Comparison of ENCODE assay signal across 20 cellular contexts in the genomic region with DNA sequence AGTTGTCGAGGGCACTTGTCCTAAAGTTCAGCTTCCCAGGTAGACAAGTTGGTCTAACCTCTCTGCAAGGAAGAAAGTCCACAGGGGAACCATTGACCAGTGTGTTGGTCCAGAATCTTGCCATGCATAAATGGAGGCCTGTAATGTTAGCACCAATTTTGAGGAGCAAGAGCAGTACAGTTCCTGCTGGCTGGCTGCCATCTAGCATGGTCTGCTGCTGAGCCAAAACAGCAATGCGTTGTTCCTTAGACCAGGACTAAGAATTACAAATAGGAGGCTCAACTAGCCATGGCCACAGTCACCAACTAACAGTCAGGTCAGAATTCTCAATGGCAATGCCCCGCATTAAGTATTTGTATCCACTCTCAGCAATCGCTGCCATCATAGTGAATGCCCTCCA.
DNase-seq lines count a peak whose midpoint lies in the region; ATAC-seq and TF ChIP-seq lines count a peak whose summit lies in the region.
"Had no signal": no experiment of that assay in that cellular context is flagged by ENCODE, and none has a peak within 500 bp of the region (broad histone marks: within the 10 kb centered on the region; RNA-seq: fewer than 3 reads in every experiment).

No MANE protein-coding gene starts in this region.

- TF ChIP-seq CTCF in SK-N-SH (IDR thresholded peaks at IDR 0.05): no peak

- no peak overlapping the region for H2AFZ ChIP-seq in SK-N-SH (ENCODE audit: low read depth)

- ATAC-seq in SK-N-SH treated with all-trans-retinoic acid at 6 μM for 48 hours (peak; percentile 10; the same call in 2 of the 3 replicates), GM21367 (IDR thresholded peaks at IDR 0.05; ENCODE audit: unreplicated experiment) (no peak), HG02759 (IDR thresholded peaks at IDR 0.05; ENCODE audit: unreplicated experiment) (no peak)
- ATAC-seq: PC-3 had no signal

- H3K9ac ChIP-seq in SK-N-SH: no peak overlapping the region

- no peak for TF ChIP-seq RAD21 in SK-N-SH (IDR thresholded peaks at IDR 0.05; ENCODE audit: low read length)

- H3K27ac ChIP-seq in SK-N-SH (ENCODE audit: low read depth in 2 of 2, low read length in 1 of 2): peak overlapping the region in 1 of 2 experiments; percentile 41; a peak in 2 of 4 replicates
- peak overlapping the region; percentile 63 for H3K27ac ChIP-seq in caudate nucleus (ENCODE audit: low read depth, low read length)
- peak overlapping the region; percentile 21 for H3K27ac ChIP-seq in layer of hippocampus (ENCODE audit: low read depth, low read length)
- H3K27ac ChIP-seq in temporal lobe (ENCODE audit: low read depth, low read length): peak overlapping the region; percentile 14
- H3K27ac ChIP-seq: 22Rv1, HL-60, RWPE1, SJCRH30 had no signal

- peaks cover 7% of the 10 kb centered on the region; the same call in 1 of the 2 replicates for H4K20me1 ChIP-seq in SK-N-SH (ENCODE audit: insufficient read depth)

- CTCF ChIA-PET in SK-N-SH (lab: Yijun Ruan, JAX): interaction anchor here (0.6 to 1.6 kb wide), 3 partner anchors 12 to 603 kb away, joined by 3 to 6 read pairs (median 3); no protein-coding TSS in a partner anchor

- 86% methylated on average over 4 of the region's 4 CpGs for WGBS in SK-N-SH (ENCODE audit: low lambda C conversion rate)

- H3K27me3 ChIP-seq in SK-N-SH (ENCODE audit: insufficient read depth) (no peaks in the 10 kb centered on the region), layer of hippocampus (ENCODE audit: control insufficient read depth, insufficient read depth, low read length) (no peaks in the 10 kb centered on the region)
- H3K27me3 ChIP-seq: SJCRH30 had no signal

- H3F3A ChIP-seq in SK-N-SH (replicated peaks; ENCODE audit: insufficient read depth): no peaks in the 10 kb centered on the region

- peaks cover 17 to 55% of the 10 kb centered on the region in 2 experiments; a peak in 2 of 4 replicates for H3K4me1 ChIP-seq in SK-N-SH (ENCODE audit: control insufficient read depth in 1 of 2, insufficient read depth in 2 of 2, low read depth in 1 of 2, low read length in 1 of 2)

- H3K79me2 ChIP-seq in SK-N-SH (ENCODE audit: insufficient read depth): peaks cover 97% of the 10 kb centered on the region

- no peak for TF ChIP-seq EP300 in SK-N-SH (IDR thresholded peaks at IDR 0.05; ENCODE audit: borderline replicate concordance in 1 of 2, low read depth in 1 of 2, low read length in 1 of 2)

- no peaks in the 10 kb centered on the region for H3K9me3 ChIP-seq in SK-N-SH

- peaks cover 14 to 28% of the 10 kb centered on the region in 2 experiments for H3K36me3 ChIP-seq in SK-N-SH (replicated peaks in 1 of 2; ENCODE audit: control insufficient read depth in 1 of 2, insufficient read depth in 2 of 2, low read length in 1 of 2)

- POLR2A ChIA-PET in SK-N-SH (lab: Yijun Ruan, JAX): no interaction called here

- DNase-seq in SK-N-SH: no peak
- DNase-seq in caudate nucleus (lab: John Stamatoyannopoulos, UW): peak in 3 of 61 donors; percentile 3 to 32 (median 18)
- DNase-seq in NOMO-1 treated with dmso at 0.1 percent for 144 hours (lab: John Stamatoyannopoulos, UW; ENCODE audit: unreplicated experiment): no peak
- DNase-seq: DMS79 treated with DMSO at 0.1 percent for 48 hours, H7, IMR-90, NCI-H1436, NCI-H1930, NCI-H226, NCI-H524, PC-3, SJCRH30 had no signal

- H3K4me2 ChIP-seq in SK-N-SH: no peak overlapping the region

- no peaks in the 10 kb centered on the region for H3K9me2 ChIP-seq in SK-N-SH

- H3K4me3 ChIP-seq in SK-N-SH (ENCODE audit: low read depth in 2 of 2, low read length in 1 of 2): no peak overlapping the region
- H3K4me3 ChIP-seq: SJCRH30 had no signal

TF ChIP-seq in SK-N-SH treated with all-trans-retinoic acid at 6 μM for 48 hours, 23 proteins besides CTCF, POLR2A, EP300 and RAD21 (continues in another document):
- TF ChIP-seq OSR1 (CRISPR knock-in tag; IDR thresholded peaks at IDR 0.05) (no peak), ZFP30 (CRISPR knock-in tag; IDR thresholded peaks at IDR 0.05) (no peak), CSDC2 (CRISPR knock-in tag; IDR thresholded peaks at IDR 0.05) (no peak), GLIS3 (CRISPR knock-in tag; IDR thresholded peaks at IDR 0.05) (no peak), TOX (CRISPR knock-in tag; IDR thresholded peaks at IDR 0.05; ENCODE audit: borderline replicate concordance) (no peak), PATZ1 (CRISPR knock-in tag; IDR thresholded peaks at IDR 0.05; ENCODE audit: borderline replicate concordance) (no peak), ZC3H10 (CRISPR knock-in tag; IDR thresholded peaks at IDR 0.05) (no peak), RARB (CRISPR knock-in tag; IDR thresholded peaks at IDR 0.05) (no peak)

TF ChIP-seq in SK-N-SH, 30 proteins besides CTCF, POLR2A, EP300 and RAD21:
- TF ChIP-seq TAF1 (IDR thresholded peaks at IDR 0.05; ENCODE audit: borderline replicate concordance, low read depth, low read length) (no peak), POLR2AphosphoS5 (IDR thresholded peaks at IDR 0.05; ENCODE audit: low read depth, low read length) (no peak), GABPA (IDR thresholded peaks at IDR 0.05; ENCODE audit: low read depth) (no peak), NFIC (IDR thresholded peaks at IDR 0.05; ENCODE audit: borderline replicate concordance) (no peak), CHD2 (IDR thresholded peaks at IDR 0.05; ENCODE audit: low read length, partially characterized antibody) (no peak), SIN3A (IDR thresholded peaks at IDR 0.05; ENCODE audit: borderline replicate concordance, low read depth, low read length) (no peak), RCOR1 (IDR thresholded peaks at IDR 0.05; ENCODE audit: low read length) (no peak), ELF1 (IDR thresholded peaks at IDR 0.05) (no peak), NRF1 (IDR thresholded peaks at IDR 0.05; ENCODE audit: low read depth, low read length) (no peak), ZBTB33 (IDR thresholded peaks at IDR 0.05; ENCODE audit: borderline replicate concordance, low read depth) (no peak), SMC3 (IDR thresholded peaks at IDR 0.05; ENCODE audit: low read depth, low read length) (no peak)
- TF ChIP-seq, protein P1, sequence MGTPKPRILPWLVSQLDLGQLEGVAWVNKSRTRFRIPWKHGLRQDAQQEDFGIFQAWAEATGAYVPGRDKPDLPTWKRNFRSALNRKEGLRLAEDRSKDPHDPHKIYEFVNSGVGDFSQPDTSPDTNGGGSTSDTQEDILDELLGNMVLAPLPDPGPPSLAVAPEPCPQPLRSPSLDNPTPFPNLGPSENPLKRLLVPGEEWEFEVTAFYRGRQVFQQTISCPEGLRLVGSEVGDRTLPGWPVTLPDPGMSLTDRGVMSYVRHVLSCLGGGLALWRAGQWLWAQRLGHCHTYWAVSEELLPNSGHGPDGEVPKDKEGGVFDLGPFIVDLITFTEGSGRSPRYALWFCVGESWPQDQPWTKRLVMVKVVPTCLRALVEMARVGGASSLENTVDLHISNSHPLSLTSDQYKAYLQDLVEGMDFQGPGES (IDR thresholded peaks at IDR 0.05; ENCODE audit: low read depth, low read length): no peak
- TF ChIP-seq, protein P2, sequence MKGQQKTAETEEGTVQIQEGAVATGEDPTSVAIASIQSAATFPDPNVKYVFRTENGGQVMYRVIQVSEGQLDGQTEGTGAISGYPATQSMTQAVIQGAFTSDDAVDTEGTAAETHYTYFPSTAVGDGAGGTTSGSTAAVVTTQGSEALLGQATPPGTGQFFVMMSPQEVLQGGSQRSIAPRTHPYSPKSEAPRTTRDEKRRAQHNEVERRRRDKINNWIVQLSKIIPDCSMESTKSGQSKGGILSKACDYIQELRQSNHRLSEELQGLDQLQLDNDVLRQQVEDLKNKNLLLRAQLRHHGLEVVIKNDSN (IDR thresholded peaks at IDR 0.05; ENCODE audit: borderline replicate concordance, low read depth): no peak
